ENCODE assay signal across 19 cellular contexts in the genomic region with DNA sequence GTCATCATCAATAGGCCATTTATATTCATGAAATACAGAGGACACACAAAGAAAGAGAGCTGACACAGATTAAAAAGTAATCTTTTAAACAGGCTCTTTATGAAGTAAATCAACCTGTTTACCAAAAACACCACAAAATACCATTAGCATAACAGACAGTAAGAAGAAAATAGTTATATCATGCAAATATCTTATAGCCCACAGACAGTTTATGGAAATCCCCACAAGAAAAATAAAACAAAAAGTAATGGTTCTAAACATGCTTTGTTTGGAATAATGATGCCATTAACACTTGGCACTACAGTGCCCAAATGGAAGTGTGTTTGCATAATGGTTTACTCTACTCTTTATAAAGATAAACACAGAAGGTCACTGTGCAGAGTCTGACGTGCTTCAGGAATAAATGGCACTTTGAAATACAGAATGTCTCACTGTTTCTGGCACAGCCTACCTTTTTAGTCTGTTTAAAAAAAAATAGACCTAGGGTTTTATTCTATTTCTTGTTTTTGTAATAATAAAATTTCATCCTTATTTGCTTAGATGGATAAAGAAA. TPM values are rescaled to one million over a fixed set of nuclear protein-coding genes. Genes with fewer than 3 reads are reported as not detected.
A peak's percentile ranks its signal among the peaks of the same experiment; 100 is the strongest.
DNase-seq lines count a peak whose midpoint lies in the region; ATAC-seq and TF ChIP-seq lines count a peak whose summit lies in the region.
"Had no signal": no experiment of that assay in that cellular context is flagged by ENCODE, and none has a peak within 500 bp of the region (broad histone marks: within the 10 kb centered on the region; RNA-seq: fewer than 3 reads in every experiment).

No MANE protein-coding gene starts in this region.

- peaks cover 35% of the 10 kb centered on the region for H3K36me3 Mint-ChIP-seq in mesothelial cell of epicardium
- H3K36me3 Mint-ChIP-seq: CD8-positive, alpha-beta T cell had no signal

- peaks cover 15% of the 10 kb centered on the region for H3K4me1 Mint-ChIP-seq in mesothelial cell of epicardium

- no peak for ATAC-seq in GM21717 (IDR thresholded peaks at IDR 0.05; ENCODE audit: unreplicated experiment)
- ATAC-seq: CD8-positive, alpha-beta T cell; SK-N-SH treated with all-trans-retinoic acid at 6 μM for 48 hours had no signal

- peaks cover 15% of the 10 kb centered on the region for H3K9me3 Mint-ChIP-seq in mesothelial cell of epicardium

- H3K4me3 Mint-ChIP-seq in mesothelial cell of epicardium = no peak overlapping the region
- H3K4me3 Mint-ChIP-seq: CD8-positive, alpha-beta T cell; HFFc6 had no signal

- no peak for TF ChIP-seq CTCF in mesothelial cell of epicardium (IDR thresholded peaks at IDR 0.05; ENCODE audit: unreplicated experiment)

- peak; percentile 4 for DNase-seq in NCI-H1436 (lab: John Stamatoyannopoulos, UW)
- DNase-seq in NCI-H1436 treated with DMSO at 0.1 percent for 48 hours (lab: John Stamatoyannopoulos, UW) = no peak
- DNase-seq in NCI-H1105 (lab: John Stamatoyannopoulos, UW) = peak; percentile 59
- DNase-seq in NCI-H748 (lab: John Stamatoyannopoulos, UW; ENCODE audit: unreplicated experiment) = peak; percentile 95
- no peak for DNase-seq in mesothelial cell of epicardium (ENCODE audit: low spot score in 2 of 2, unreplicated experiment in 2 of 2)
- DNase-seq in globus pallidus (ENCODE audit: low spot score) = no peak
- no peak for DNase-seq in SKM-1 (lab: John Stamatoyannopoulos, UW; ENCODE audit: unreplicated experiment)
- DNase-seq: BE2C; CD8-positive, alpha-beta T cell; GF-D8; HFFc6; NCI-H2029 treated with DMSO at 0.1 percent for 48 hours; NK-92 treated with Interleukin-12 subunit alpha and Interleukin-12 subunit beta, amount 100 ng/mL, for 24 hours; SHP77 had no signal

- H3K27me3 Mint-ChIP-seq in mesothelial cell of epicardium (ENCODE audit: low read depth) = no peaks in the 10 kb centered on the region

- peak overlapping the region; percentile 10 for H3K27ac Mint-ChIP-seq in mesothelial cell of epicardium
- H3K27ac Mint-ChIP-seq: CD8-positive, alpha-beta T cell; HFFc6 had no signal

RNA-seq across cellular contexts. Expression of gene SEMA3D, which starts 30.1 kb away (rescaled TPM):
- 264 to 278 TPM (median 272 TPM) in 3 replicates for total RNA-seq in mesothelial cell of epicardium
- total RNA-seq: CD8-positive, alpha-beta T cell; MCF 10A; OCI-LY7; T-helper 1 cell treated with Interleukin-12 subunit alpha and Interleukin-12 subunit beta and Interleukin-4 antibody, amounts not matched to agents 30 ng/mL and 1 ng/mL, for 36 hours had no signal

Comparison
In these comparisons a context has a peak if more than half of its experiments do, and no peak if none do; other contexts are left out.
1. DNase-seq: peak in NCI-H1436 (single experiment), NCI-H1105 (single experiment) and NCI-H748 (single experiment); none in NCI-H1436 treated with DMSO at 0.1 percent for 48 hours (single experiment), mesothelial cell of epicardium (0 of 2), globus pallidus (single experiment) and SKM-1 (single experiment).